ENCODE assay signal across 8 cellular contexts in the genomic region with DNA sequence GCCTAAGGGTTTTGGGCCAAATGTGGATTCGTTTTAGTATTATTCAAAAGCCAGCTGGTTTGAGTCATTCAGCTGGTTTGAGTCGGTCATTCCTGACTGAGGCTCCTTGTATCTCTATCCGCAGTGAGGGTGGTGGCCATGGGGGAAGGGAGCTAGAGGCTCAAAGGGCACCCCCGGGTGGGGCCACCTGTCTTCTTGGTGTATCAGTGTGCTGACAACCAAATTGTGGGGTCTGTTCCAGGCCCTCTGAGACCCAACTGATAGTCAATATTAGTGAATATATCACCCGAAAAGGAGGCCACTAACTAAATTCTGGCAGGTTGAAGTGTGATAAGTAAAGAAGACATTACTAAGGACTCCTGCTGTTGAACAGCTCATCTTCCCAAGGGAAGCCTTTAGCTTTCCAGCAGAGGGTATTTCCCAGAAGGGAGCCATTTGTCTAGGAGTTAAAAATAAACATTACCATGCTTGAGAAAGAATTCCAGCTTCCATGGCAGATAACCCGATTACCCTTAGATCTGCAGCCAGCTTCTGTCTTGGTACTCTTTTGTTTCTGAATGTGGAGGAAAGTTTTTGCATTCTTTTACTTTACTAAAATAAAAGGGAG. TPM values are rescaled to one million over a fixed set of nuclear protein-coding genes. Genes with fewer than 3 reads are reported as not detected.
DNase-seq lines count a peak whose midpoint lies in the region; ATAC-seq lines count a peak whose summit lies in the region.

No MANE protein-coding gene starts in this region.

- DNase-seq in GM04504 (ENCODE audit: low read depth) (peak; percentile 17), NCI-H524 treated with DMSO at 0.1 percent for 48 hours (lab: John Stamatoyannopoulos, UW) (peak; percentile 3), fibroblast of gingiva (ENCODE audit: low read depth) (peak; percentile 43), KG1 (lab: John Stamatoyannopoulos, UW) (no peak)
- no peak for DNase-seq in activated T-helper 2 cell treated with anti-CD3 and anti-CD28 coated beads, Interferon-gamma antibody, Interleukin-2, Interleukin-4, amounts not matched to agents 10 μg/mL and 5 μg/mL and 100 μg/mL, durations not matched to agents 14 hours and 24 hours and 36 hours (ENCODE audit: low spot score)

- intact Hi-C loops in activated T-helper 2 cell treated with anti-CD3 and anti-CD28 coated beads, Interferon-gamma antibody, Interleukin-2, Interleukin-4, amounts not matched to agents 10 μg/mL and 5 μg/mL and 100 μg/mL, durations not matched to agents 14 hours and 24 hours and 36 hours (cut with micrococcal nuclease): no loop called here

- H3K9ac ChIP-seq in rectal smooth muscle tissue (ENCODE audit: low read length): no peak overlapping the region

- H3K4me1 Mint-ChIP-seq in activated T-helper 2 cell treated with anti-CD3 and anti-CD28 coated beads, Interferon-gamma antibody, Interleukin-2, Interleukin-4, amounts not matched to agents 10 μg/mL and 5 μg/mL and 100 μg/mL, durations not matched to agents 14 hours and 24 hours and 36 hours (ENCODE audit: low read depth): peaks cover 6% of the 10 kb centered on the region

- H3K27ac ChIP-seq in rectal smooth muscle tissue (ENCODE audit: low read depth, low read length): peak overlapping the region; percentile 38

- H3K4me3 Mint-ChIP-seq in activated T-helper 2 cell treated with anti-CD3 and anti-CD28 coated beads, Interferon-gamma antibody, Interleukin-2, Interleukin-4, amounts not matched to agents 10 μg/mL and 5 μg/mL and 100 μg/mL, durations not matched to agents 14 hours and 24 hours and 36 hours (ENCODE audit: low read depth): no peak overlapping the region

- no peak overlapping the region for H3K27ac Mint-ChIP-seq in activated T-helper 2 cell treated with anti-CD3 and anti-CD28 coated beads, Interferon-gamma antibody, Interleukin-2, Interleukin-4, amounts not matched to agents 10 μg/mL and 5 μg/mL and 100 μg/mL, durations not matched to agents 14 hours and 24 hours and 36 hours

- no peaks in the 10 kb centered on the region for H3K4me1 ChIP-seq in rectal smooth muscle tissue (ENCODE audit: control insufficient read depth, insufficient read depth, low read length)

- H3K4me3 ChIP-seq in rectal smooth muscle tissue (ENCODE audit: low read length): no peak overlapping the region

- no peaks in the 10 kb centered on the region for H3K36me3 Mint-ChIP-seq in activated T-helper 2 cell treated with anti-CD3 and anti-CD28 coated beads, Interferon-gamma antibody, Interleukin-2, Interleukin-4, amounts not matched to agents 10 μg/mL and 5 μg/mL and 100 μg/mL, durations not matched to agents 14 hours and 24 hours and 36 hours (ENCODE audit: low read depth)

- H3K27me3 Mint-ChIP-seq in activated T-helper 2 cell treated with anti-CD3 and anti-CD28 coated beads, Interferon-gamma antibody, Interleukin-2, Interleukin-4, amounts not matched to agents 10 μg/mL and 5 μg/mL and 100 μg/mL, durations not matched to agents 14 hours and 24 hours and 36 hours (ENCODE audit: low read depth): no peaks in the 10 kb centered on the region

- H3K27me3 ChIP-seq in rectal smooth muscle tissue (ENCODE audit: control insufficient read depth, insufficient read depth, low read length): no peaks in the 10 kb centered on the region

- peaks cover 5% of the 10 kb centered on the region for H3K9me3 Mint-ChIP-seq in activated T-helper 2 cell treated with anti-CD3 and anti-CD28 coated beads, Interferon-gamma antibody, Interleukin-2, Interleukin-4, amounts not matched to agents 10 μg/mL and 5 μg/mL and 100 μg/mL, durations not matched to agents 14 hours and 24 hours and 36 hours

- H3K36me3 ChIP-seq in rectal smooth muscle tissue (ENCODE audit: control insufficient read depth, insufficient read depth, low read length): no peaks in the 10 kb centered on the region

- ATAC-seq in GM21529 (IDR thresholded peaks at IDR 0.05; ENCODE audit: unreplicated experiment) (no peak), HG03175 (IDR thresholded peaks at IDR 0.05; ENCODE audit: unreplicated experiment) (no peak)

RNA-seq across cellular contexts. Expression of a gene that starts 29.9 kb away (rescaled TPM):
- total RNA-seq in activated T-helper 2 cell treated with anti-CD3 and anti-CD28 coated beads, Interferon-gamma antibody, Interleukin-2, Interleukin-4, amounts not matched to agents 10 μg/mL and 5 μg/mL and 100 μg/mL, durations not matched to agents 14 hours and 24 hours and 36 hours: 57.0 and 63.4 TPM in 2 replicates

RNA-seq across cellular contexts. Expression of a gene that starts 43.9 kb away (rescaled TPM):
- 0.82 and 0.85 TPM in 2 replicates for total RNA-seq in activated T-helper 2 cell treated with anti-CD3 and anti-CD28 coated beads, Interferon-gamma antibody, Interleukin-2, Interleukin-4, amounts not matched to agents 10 μg/mL and 5 μg/mL and 100 μg/mL, durations not matched to agents 14 hours and 24 hours and 36 hours

Comparison
In these comparisons a context has a peak if more than half of its experiments do, and no peak if none do; other contexts are left out.
1. DNase-seq: peak in GM04504 (single experiment), NCI-H524 treated with DMSO at 0.1 percent for 48 hours (single experiment) and fibroblast of gingiva (single experiment); none in activated T-helper 2 cell treated with anti-CD3 and anti-CD28 coated beads, Interferon-gamma antibody, Interleukin-2, Interleukin-4, amounts not matched to agents 10 μg/mL and 5 μg/mL and 100 μg/mL, durations not matched to agents 14 hours and 24 hours and 36 hours (single experiment) and KG1 (single experiment).